In the genomic region with DNA sequence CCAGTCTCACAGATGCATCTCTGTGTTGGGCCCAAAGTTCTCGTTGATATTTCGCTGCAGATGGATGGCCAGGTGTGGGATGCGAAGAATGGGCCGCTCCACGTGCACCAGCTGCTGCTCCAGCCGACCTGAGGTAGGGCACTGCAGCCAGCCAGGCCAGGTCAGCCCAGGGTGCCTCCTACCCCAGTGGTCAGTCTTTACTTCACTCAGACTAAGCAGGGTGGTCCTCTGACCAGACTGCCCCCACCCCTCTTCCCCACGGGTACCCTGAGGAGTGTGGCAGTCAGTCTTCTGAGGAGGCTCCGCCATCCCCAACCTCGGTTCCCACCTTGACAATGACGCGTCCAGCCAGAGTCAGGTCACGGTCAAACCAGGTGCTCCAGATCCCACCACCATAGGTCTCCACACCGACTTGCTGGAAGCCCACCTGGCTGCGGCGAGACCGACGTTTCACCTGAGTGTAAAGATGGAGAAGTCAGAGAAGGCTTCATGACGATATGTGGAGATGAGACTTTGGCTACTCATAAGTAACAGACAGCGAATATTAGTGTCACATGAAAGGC, we compare ENCODE assay signal across 3 cellular contexts.
TF ChIP-seq lines count a peak whose summit lies in the region.

No MANE protein-coding gene starts in this region.

TF ChIP-seq in SK-N-SH, 30 proteins besides CTCF, POLR2A, EP300 and RAD21:
- TF ChIP-seq FOSL2 (IDR thresholded peaks at IDR 0.05; ENCODE audit: borderline replicate concordance, low read depth) = no peak
- TF ChIP-seq TEAD4 (IDR thresholded peaks at IDR 0.05; ENCODE audit: borderline replicate concordance, insufficient read depth) = no peak
- no peak for TF ChIP-seq NFIC (IDR thresholded peaks at IDR 0.05; ENCODE audit: borderline replicate concordance)
- TF ChIP-seq MXI1 (IDR thresholded peaks at IDR 0.05; ENCODE audit: low read depth, low read length) = no peak
- TF ChIP-seq CHD2 (IDR thresholded peaks at IDR 0.05; ENCODE audit: low read length, partially characterized antibody) = no peak
- TF ChIP-seq EZH2phosphoT487 (IDR thresholded peaks at IDR 0.05; ENCODE audit: borderline replicate concordance, low read depth) = no peak
- TF ChIP-seq FOXJ3 (CRISPR knock-in tag; IDR thresholded peaks at IDR 0.05) = no peak
- TF ChIP-seq SMC3 (IDR thresholded peaks at IDR 0.05; ENCODE audit: low read depth, low read length) = no peak
- TF ChIP-seq RFX5 (IDR thresholded peaks at IDR 0.05; ENCODE audit: low read length) = no peak
- TF ChIP-seq FOXM1 (IDR thresholded peaks at IDR 0.05; ENCODE audit: low read depth) = no peak
TF ChIP-seq in SK-N-SH: peak in this region for 0.

TF ChIP-seq in SK-N-SH treated with all-trans-retinoic acid at 6 μM for 48 hours, 23 proteins besides CTCF, POLR2A, EP300 and RAD21:
- no peak for TF ChIP-seq PPARA (CRISPR knock-in tag; IDR thresholded peaks at IDR 0.05; ENCODE audit: borderline replicate concordance)
- no peak for TF ChIP-seq ESRRG (CRISPR knock-in tag; IDR thresholded peaks at IDR 0.05)
- TF ChIP-seq BACH2 (CRISPR knock-in tag; IDR thresholded peaks at IDR 0.05; ENCODE audit: borderline replicate concordance) = no peak
- TF ChIP-seq, protein P1, sequence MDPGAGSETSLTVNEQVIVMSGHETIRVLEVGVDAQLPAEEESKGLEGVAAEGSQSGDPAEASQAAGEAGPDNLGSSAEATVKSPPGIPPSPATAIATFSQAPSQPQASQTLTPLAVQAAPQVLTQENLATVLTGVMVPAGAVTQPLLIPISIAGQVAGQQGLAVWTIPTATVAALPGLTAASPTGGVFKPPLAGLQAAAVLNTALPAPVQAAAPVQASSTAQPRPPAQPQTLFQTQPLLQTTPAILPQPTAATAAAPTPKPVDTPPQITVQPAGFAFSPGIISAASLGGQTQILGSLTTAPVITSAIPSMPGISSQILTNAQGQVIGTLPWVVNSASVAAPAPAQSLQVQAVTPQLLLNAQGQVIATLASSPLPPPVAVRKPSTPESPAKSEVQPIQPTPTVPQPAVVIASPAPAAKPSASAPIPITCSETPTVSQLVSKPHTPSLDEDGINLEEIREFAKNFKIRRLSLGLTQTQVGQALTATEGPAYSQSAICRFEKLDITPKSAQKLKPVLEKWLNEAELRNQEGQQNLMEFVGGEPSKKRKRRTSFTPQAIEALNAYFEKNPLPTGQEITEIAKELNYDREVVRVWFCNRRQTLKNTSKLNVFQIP (CRISPR knock-in tag; IDR thresholded peaks at IDR 0.05; ENCODE audit: borderline replicate concordance, low read depth) = no peak
- no peak for TF ChIP-seq ZNF565 (CRISPR knock-in tag; conservative IDR thresholded peaks at IDR 0.05; ENCODE audit: low read depth)
- no peak for TF ChIP-seq ZNF70 (CRISPR knock-in tag; IDR thresholded peaks at IDR 0.05)
- no peak for TF ChIP-seq ZFP30 (CRISPR knock-in tag; IDR thresholded peaks at IDR 0.05)
- TF ChIP-seq, protein P2, sequence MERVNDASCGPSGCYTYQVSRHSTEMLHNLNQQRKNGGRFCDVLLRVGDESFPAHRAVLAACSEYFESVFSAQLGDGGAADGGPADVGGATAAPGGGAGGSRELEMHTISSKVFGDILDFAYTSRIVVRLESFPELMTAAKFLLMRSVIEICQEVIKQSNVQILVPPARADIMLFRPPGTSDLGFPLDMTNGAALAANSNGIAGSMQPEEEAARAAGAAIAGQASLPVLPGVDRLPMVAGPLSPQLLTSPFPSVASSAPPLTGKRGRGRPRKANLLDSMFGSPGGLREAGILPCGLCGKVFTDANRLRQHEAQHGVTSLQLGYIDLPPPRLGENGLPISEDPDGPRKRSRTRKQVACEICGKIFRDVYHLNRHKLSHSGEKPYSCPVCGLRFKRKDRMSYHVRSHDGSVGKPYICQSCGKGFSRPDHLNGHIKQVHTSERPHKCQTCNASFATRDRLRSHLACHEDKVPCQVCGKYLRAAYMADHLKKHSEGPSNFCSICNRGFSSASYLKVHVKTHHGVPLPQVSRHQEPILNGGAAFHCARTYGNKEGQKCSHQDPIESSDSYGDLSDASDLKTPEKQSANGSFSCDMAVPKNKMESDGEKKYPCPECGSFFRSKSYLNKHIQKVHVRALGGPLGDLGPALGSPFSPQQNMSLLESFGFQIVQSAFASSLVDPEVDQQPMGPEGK (CRISPR knock-in tag; IDR thresholded peaks at IDR 0.05; ENCODE audit: borderline replicate concordance) = no peak
- TF ChIP-seq GLIS3 (CRISPR knock-in tag; IDR thresholded peaks at IDR 0.05) = no peak
- TF ChIP-seq ZC3H10 (CRISPR knock-in tag; IDR thresholded peaks at IDR 0.05) = no peak
- no peak for TF ChIP-seq TOX (CRISPR knock-in tag; IDR thresholded peaks at IDR 0.05; ENCODE audit: borderline replicate concordance)
- TF ChIP-seq SNAI2 (CRISPR knock-in tag; IDR thresholded peaks at IDR 0.05) = no peak
- TF ChIP-seq ISL1 (CRISPR knock-in tag; IDR thresholded peaks at IDR 0.05) = no peak
- TF ChIP-seq ZFP3 (CRISPR knock-in tag; IDR thresholded peaks at IDR 0.05) = no peak
- TF ChIP-seq OSR1 (CRISPR knock-in tag; IDR thresholded peaks at IDR 0.05) = no peak

TF ChIP-seq in IMR-90, 13 proteins besides CTCF, POLR2A, EP300 and RAD21:
- TF ChIP-seq MAFK (IDR thresholded peaks at IDR 0.05; ENCODE audit: low read depth, low read length) (no peak), FOS (IDR thresholded peaks at IDR 0.05; ENCODE audit: low read depth, low read length) (no peak), CHD1 (IDR thresholded peaks at IDR 0.05; ENCODE audit: low read depth, low read length) (no peak), NFE2L2 (IDR thresholded peaks at IDR 0.05; ENCODE audit: low read depth, low read length) (no peak), MAZ (IDR thresholded peaks at IDR 0.05; ENCODE audit: borderline replicate concordance, low read depth, low read length) (no peak), RFX5 (IDR thresholded peaks at IDR 0.05; ENCODE audit: low read depth, low read length) (no peak)
